In genomic region chr10:14659626-14660196, GRCh38 we compare ENCODE assay signal across 8 cellular contexts.
DNase-seq lines count a peak whose midpoint lies in the region; ATAC-seq and TF ChIP-seq lines count a peak whose summit lies in the region.

No MANE protein-coding gene starts in this region.

- no peak overlapping the region for H3K9ac ChIP-seq in endodermal cell (ENCODE audit: extremely low read depth, low read length, poor library complexity, severe bottlenecking)

- POLR2A ChIA-PET in GM10248 (lab: Yijun Ruan, JAX) = no interaction called here

- DNase-seq in GM10248 (ENCODE audit: extremely low spot score) = peak; percentile 65
- DNase-seq in KBM-7 = peak; percentile 39
- DNase-seq in activated T-cell treated with anti-CD3 and anti-CD28 coated beads, Interleukin-2, amount 50 U/mL, for 24 hours = peak; percentile 76
- peak; percentile 38 to 45 for DNase-seq in stimulated activated CD4-positive, alpha-beta T cell treated with anti-CD3 and anti-CD28 coated beads, Interleukin-15, amount 100 ng/mL, for 48 hours (ENCODE audit: low read depth in 2 of 2)
- DNase-seq in endodermal cell = no peak
- DNase-seq in NCI-H1417 (lab: John Stamatoyannopoulos, UW) = no peak
- no peak for DNase-seq in hepatocyte (ENCODE audit: low spot score)

- H3K9me2 ChIP-seq in hepatocyte (replicated peaks; ENCODE audit: insufficient read depth) = no peaks in the 10 kb centered on the region

- H3K27ac ChIP-seq in endodermal cell (ENCODE audit: low read depth, low read length) (no peak overlapping the region), hepatocyte (no peak overlapping the region)

- H3K9me3 Mint-ChIP-seq in activated T-cell treated with anti-CD3 and anti-CD28 coated beads, Interleukin-2, amount 50 U/mL, for 24 hours = peaks cover 19% of the 10 kb centered on the region
- no peaks in the 10 kb centered on the region for H3K9me3 Mint-ChIP-seq in endodermal cell

- H3K27me3 ChIP-seq in endodermal cell (ENCODE audit: control insufficient read depth, insufficient read depth, low read length, poor library complexity, severe bottlenecking) (no peaks in the 10 kb centered on the region), hepatocyte (no peaks in the 10 kb centered on the region)

- no peak overlapping the region for H3K4me3 ChIP-seq in endodermal cell (ENCODE audit: low read length)
- H3K4me3 ChIP-seq in hepatocyte = no peak overlapping the region

- TF ChIP-seq CTCF in GM10248 (IDR thresholded peaks at IDR 0.05; ENCODE audit: control extremely low read depth, extremely low read depth, low read depth, missing control alignments) (no peak), endodermal cell (conservative IDR thresholded peaks at IDR 0.05) (no peak), hepatocyte (IDR thresholded peaks at IDR 0.05; ENCODE audit: poor library complexity) (no peak)

- H3K4me3 Mint-ChIP-seq in activated T-cell treated with anti-CD3 and anti-CD28 coated beads, Interleukin-2, amount 50 U/mL, for 24 hours = peak overlapping the region; percentile 67
- no peak overlapping the region for H3K4me3 Mint-ChIP-seq in endodermal cell

- in situ Hi-C loops in KBM-7 (cut with MboI; ENCODE audit: low pct_unique_long_range_greater_than_20kb, low sequenced_read_pairs) = no loop called here

- peaks cover 4% of the 10 kb centered on the region for H3K36me3 Mint-ChIP-seq in activated T-cell treated with anti-CD3 and anti-CD28 coated beads, Interleukin-2, amount 50 U/mL, for 24 hours (ENCODE audit: low read depth)
- peaks cover 2% of the 10 kb centered on the region for H3K36me3 Mint-ChIP-seq in endodermal cell (ENCODE audit: low read depth)

- peaks cover 4% of the 10 kb centered on the region for H3K4me1 ChIP-seq in endodermal cell (ENCODE audit: control insufficient read depth, insufficient read depth, low read length)
- H3K4me1 ChIP-seq in hepatocyte (ENCODE audit: insufficient read depth) = no peaks in the 10 kb centered on the region

- no peak overlapping the region for H2AFZ ChIP-seq in hepatocyte

- peaks cover 78% of the 10 kb centered on the region for H3K4me1 Mint-ChIP-seq in activated T-cell treated with anti-CD3 and anti-CD28 coated beads, Interleukin-2, amount 50 U/mL, for 24 hours (ENCODE audit: low read depth)
- H3K4me1 Mint-ChIP-seq in endodermal cell = peaks cover 13% of the 10 kb centered on the region

- H3K27ac Mint-ChIP-seq in activated T-cell treated with anti-CD3 and anti-CD28 coated beads, Interleukin-2, amount 50 U/mL, for 24 hours = peak overlapping the region; percentile 96
- H3K27ac Mint-ChIP-seq in endodermal cell = no peak overlapping the region

- CTCF ChIA-PET in GM10248 (lab: Yijun Ruan, JAX) = no interaction called here

- no peaks in the 10 kb centered on the region for H3K79me2 ChIP-seq in hepatocyte

- H3K36me3 ChIP-seq in endodermal cell (ENCODE audit: control insufficient read depth, insufficient read depth, low read length) (no peaks in the 10 kb centered on the region), hepatocyte (replicated peaks; ENCODE audit: insufficient read depth, low read depth) (no peaks in the 10 kb centered on the region)

- H3K4me2 ChIP-seq in hepatocyte = no peak overlapping the region

- WGBS in endodermal cell (ENCODE audit: insufficient coverage in 1 of 2, insufficient read length in 1 of 2), 2 experiments = 89 to 91% methylated on average over 5 to 7 of the region's 7 CpGs
- 86% methylated on average over 7 of the region's 7 CpGs for WGBS in hepatocyte (ENCODE audit: low lambda C conversion rate, missing lambda C conversion rate)

- ATAC-seq in GM21528 (IDR thresholded peaks at IDR 0.05; ENCODE audit: low FRiP score, unreplicated experiment) = peak; percentile 90

- no peaks in the 10 kb centered on the region for H4K20me1 ChIP-seq in hepatocyte (ENCODE audit: insufficient read depth, poor library complexity, severe bottlenecking)

- no peaks in the 10 kb centered on the region for H3K27me3 Mint-ChIP-seq in activated T-cell treated with anti-CD3 and anti-CD28 coated beads, Interleukin-2, amount 50 U/mL, for 24 hours
- H3K27me3 Mint-ChIP-seq in endodermal cell (ENCODE audit: insufficient read depth) = peaks cover 5% of the 10 kb centered on the region

- H3K9me3 ChIP-seq in endodermal cell (ENCODE audit: control insufficient read depth, low read length) (no peaks in the 10 kb centered on the region), hepatocyte (ENCODE audit: low read depth) (no peaks in the 10 kb centered on the region)

Comparison
In these comparisons a context has a peak if more than half of its experiments do, and no peak if none do; other contexts are left out.
1. DNase-seq: peak in GM10248 (single experiment), KBM-7 (single experiment), activated T-cell treated with anti-CD3 and anti-CD28 coated beads, Interleukin-2, amount 50 U/mL, for 24 hours (single experiment) and stimulated activated CD4-positive, alpha-beta T cell treated with anti-CD3 and anti-CD28 coated beads, Interleukin-15, amount 100 ng/mL, for 48 hours (2 of 2); none in endodermal cell (single experiment), NCI-H1417 (0 of 3) and hepatocyte (single experiment).